ENCODE assay signal across 8 cellular contexts in genomic region chr20:48769111-48769879, GRCh38. TPM values are rescaled to one million over a fixed set of nuclear protein-coding genes. Genes with fewer than 3 reads are reported as not detected.
DNase-seq lines count a peak whose midpoint lies in the region; ATAC-seq and TF ChIP-seq lines count a peak whose summit lies in the region.

No MANE protein-coding gene starts in this region.

- H3K27me3 ChIP-seq in GM23338 (ENCODE audit: insufficient read depth) (no peaks in the 10 kb centered on the region), breast epithelium (no peaks in the 10 kb centered on the region)

- H3K9me2 ChIP-seq in GM23338 (ENCODE audit: insufficient read depth), result no peaks in the 10 kb centered on the region

- H3K36me3 ChIP-seq in GM23338 (ENCODE audit: insufficient read depth) (no peaks in the 10 kb centered on the region), breast epithelium (no peaks in the 10 kb centered on the region)

- H3K27ac ChIP-seq in GM23338 (ENCODE audit: low read depth), result no peak overlapping the region
- no peak overlapping the region for H3K27ac ChIP-seq in breast epithelium

- H3K4me1 ChIP-seq in GM23338 (ENCODE audit: insufficient read depth) (peaks cover 12% of the 10 kb centered on the region), breast epithelium (no peaks in the 10 kb centered on the region)

- no peak overlapping the region for H2AFZ ChIP-seq in GM23338

- H3K27ac Mint-ChIP-seq in GM23338, result peak overlapping the region; percentile 53; the same call in 1 of the 2 replicates
- H3K27ac Mint-ChIP-seq in central memory CD8-positive, alpha-beta T cell (ENCODE audit: low read depth), result peak overlapping the region; percentile 79

- H3K9me3 ChIP-seq in breast epithelium, result peaks cover 0 to 4% of the 10 kb centered on the region in 2 donors

- peaks cover 11% of the 10 kb centered on the region for H3K27me3 Mint-ChIP-seq in GM23338 (ENCODE audit: insufficient read depth, low read depth, poor library complexity)
- H3K27me3 Mint-ChIP-seq in central memory CD8-positive, alpha-beta T cell, result no peaks in the 10 kb centered on the region

- peak overlapping the region; percentile 55 for H3K4me2 ChIP-seq in GM23338

- ATAC-seq in GM23338, result peak; percentile 69
- ATAC-seq in activated CD4-positive, CD25-positive, alpha-beta regulatory T cell treated with anti-CD3 and anti-CD28 coated beads, Interleukin-2, amount 50 U/mL, for 24 hours, result peak; percentile 94 to 98
- peak; percentile 90 for ATAC-seq in central memory CD8-positive, alpha-beta T cell (replicated peaks; ENCODE audit: extremely low read depth, poor library complexity, severe bottlenecking)
- ATAC-seq in GM21723 (IDR thresholded peaks at IDR 0.05; ENCODE audit: unreplicated experiment), result no peak
- no peak for ATAC-seq in GM21526 (IDR thresholded peaks at IDR 0.05; ENCODE audit: low FRiP score, unreplicated experiment)
- ATAC-seq in HG03095 (IDR thresholded peaks at IDR 0.05; ENCODE audit: unreplicated experiment), result no peak

- no peak overlapping the region; the same call in 2 of the 3 replicates for H3K4me3 Mint-ChIP-seq in GM23338
- H3K4me3 Mint-ChIP-seq in central memory CD8-positive, alpha-beta T cell, result peak overlapping the region; percentile 16

- DNase-seq in GM23338 (ENCODE audit: low spot score), result peak; percentile 41
- DNase-seq in central memory CD8-positive, alpha-beta T cell (ENCODE audit: low spot score in 2 of 2), result peak; percentile 67 to 86
- DNase-seq in stimulated activated CD4-positive, alpha-beta T cell treated with anti-CD3 and anti-CD28 coated beads, Interleukin-4, amount 100 ng/mL, for 24 hours, result peak; percentile 91
- no peak for DNase-seq in breast epithelium (ENCODE audit: low spot score in 2 of 2)

- H3K4me1 Mint-ChIP-seq in GM23338, result peaks cover 24% of the 10 kb centered on the region
- H3K4me1 Mint-ChIP-seq in central memory CD8-positive, alpha-beta T cell, result peaks cover 95% of the 10 kb centered on the region

- TF ChIP-seq POLR2A in breast epithelium (IDR thresholded peaks at IDR 0.05), result no peak

- H3K4me3 ChIP-seq in GM23338 (no peak overlapping the region), breast epithelium (no peak overlapping the region)

- H4K20me1 ChIP-seq in GM23338 (replicated peaks; ENCODE audit: insufficient read depth), result no peaks in the 10 kb centered on the region

- no peaks in the 10 kb centered on the region for H3F3A ChIP-seq in GM23338 (replicated peaks; ENCODE audit: low read depth)

- H3K9me3 Mint-ChIP-seq in GM23338, result peaks cover 25% of the 10 kb centered on the region
- no peaks in the 10 kb centered on the region for H3K9me3 Mint-ChIP-seq in central memory CD8-positive, alpha-beta T cell

- H3K79me2 ChIP-seq in GM23338 (replicated peaks; ENCODE audit: insufficient read depth), result no peaks in the 10 kb centered on the region

- H3K36me3 Mint-ChIP-seq in GM23338 (ENCODE audit: low read depth), result peaks cover 19% of the 10 kb centered on the region
- H3K36me3 Mint-ChIP-seq in central memory CD8-positive, alpha-beta T cell (ENCODE audit: insufficient read depth), result peaks cover 23% of the 10 kb centered on the region

- TF ChIP-seq CTCF in GM23338 (conservative IDR thresholded peaks at IDR 0.05; ENCODE audit: low read depth in 2 of 2) (no peak), breast epithelium (IDR thresholded peaks at IDR 0.05) (no peak)

- intact Hi-C loops in breast epithelium (cut with DNase I; ENCODE audit: low total_unique reads), result no loop called here

TF ChIP-seq in GM23338, 12 proteins besides CTCF, POLR2A, EP300 and RAD21:
- TF ChIP-seq ZNF462 (CRISPR knock-in tag; IDR thresholded peaks at IDR 0.05) (no peak), POLR2AphosphoS5 (IDR thresholded peaks at IDR 0.05; ENCODE audit: low read depth) (no peak), NANOG (IDR thresholded peaks at IDR 0.05; ENCODE audit: borderline replicate concordance) (no peak), STAT1 (IDR thresholded peaks at IDR 0.05; ENCODE audit: unreplicated experiment) (no peak)

RNA-seq across cellular contexts. Expression of gene PREX1, which starts 58.5 kb away (rescaled TPM):
- total RNA-seq in GM23338 (2014; rRNA removed; shearing (Covaris generic)), result 7.8 and 10.3 TPM in 2 replicates
- polyA plus RNA-seq in GM23338 (2016; fragmentation: Nextera tagmentation; extraction: Ambion mirVana), result 2.4 and 2.6 TPM in 2 replicates
- total RNA-seq in breast epithelium, result 10 to 100 TPM; 53.1 to 84.2 (median 65.1) TPM

Comparison
In these comparisons a context has a peak if more than half of its experiments do, and no peak if none do; other contexts are left out.
1. ATAC-seq: peak in GM23338 (single experiment), activated CD4-positive, CD25-positive, alpha-beta regulatory T cell treated with anti-CD3 and anti-CD28 coated beads, Interleukin-2, amount 50 U/mL, for 24 hours (2 of 2) and central memory CD8-positive, alpha-beta T cell (single experiment); none in GM21723 (single experiment), GM21526 (single experiment) and HG03095 (single experiment).
2. DNase-seq: peak in GM23338 (single experiment), central memory CD8-positive, alpha-beta T cell (2 of 2) and stimulated activated CD4-positive, alpha-beta T cell treated with anti-CD3 and anti-CD28 coated beads, Interleukin-4, amount 100 ng/mL, for 24 hours (single experiment); none in breast epithelium (0 of 2).